ENCODE assay signal across 1 cellular context in the genomic region with DNA sequence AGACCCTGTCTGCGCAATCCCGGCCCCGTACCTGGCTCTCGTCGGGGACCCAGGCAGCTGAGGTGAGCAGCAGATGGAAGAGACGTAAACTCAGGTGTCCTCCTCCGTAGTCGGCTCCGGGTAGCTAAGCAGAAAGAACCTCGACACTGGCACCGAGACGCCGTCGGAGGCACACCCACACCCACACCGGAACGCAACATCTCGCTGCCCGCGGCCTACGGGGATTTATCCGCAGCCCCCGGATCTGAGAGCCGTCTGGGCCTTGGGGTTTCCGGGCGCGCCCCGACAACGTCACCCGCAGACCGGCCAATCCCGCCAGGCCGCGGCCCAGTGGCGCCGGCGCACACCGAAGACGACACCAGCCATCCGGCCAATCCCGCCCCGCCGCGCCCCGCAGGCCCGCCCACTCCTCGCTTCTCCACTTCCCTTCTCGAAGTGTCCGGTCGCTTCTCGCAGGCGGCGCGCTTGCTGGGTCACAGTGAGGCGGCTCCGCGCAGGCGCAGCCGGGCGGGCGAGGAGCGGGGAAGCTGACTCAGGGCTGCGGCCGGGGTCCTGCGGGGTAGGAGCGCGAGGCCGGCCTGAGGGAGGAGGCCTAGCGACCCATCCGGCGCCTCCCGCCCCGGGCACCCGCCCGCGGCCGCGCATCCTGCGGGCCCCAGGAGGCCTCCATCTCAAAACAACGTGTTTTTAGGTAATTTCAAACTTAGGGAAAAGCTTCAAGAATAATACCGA.
TF ChIP-seq lines count a peak whose summit lies in the region.

A gene with protein sequence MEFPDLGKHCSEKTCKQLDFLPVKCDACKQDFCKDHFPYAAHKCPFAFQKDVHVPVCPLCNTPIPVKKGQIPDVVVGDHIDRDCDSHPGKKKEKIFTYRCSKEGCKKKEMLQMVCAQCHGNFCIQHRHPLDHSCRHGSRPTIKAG (minus strand): TSS at position 264 of the 732 bp plus-strand sequence. CDS start 1,984 bp downstream, outside the sequence.

TF ChIP-seq in HepG2, 621 proteins besides CTCF, POLR2A, EP300 and RAD21 (continued from another document and continues in another):
- TF ChIP-seq, protein P1, sequence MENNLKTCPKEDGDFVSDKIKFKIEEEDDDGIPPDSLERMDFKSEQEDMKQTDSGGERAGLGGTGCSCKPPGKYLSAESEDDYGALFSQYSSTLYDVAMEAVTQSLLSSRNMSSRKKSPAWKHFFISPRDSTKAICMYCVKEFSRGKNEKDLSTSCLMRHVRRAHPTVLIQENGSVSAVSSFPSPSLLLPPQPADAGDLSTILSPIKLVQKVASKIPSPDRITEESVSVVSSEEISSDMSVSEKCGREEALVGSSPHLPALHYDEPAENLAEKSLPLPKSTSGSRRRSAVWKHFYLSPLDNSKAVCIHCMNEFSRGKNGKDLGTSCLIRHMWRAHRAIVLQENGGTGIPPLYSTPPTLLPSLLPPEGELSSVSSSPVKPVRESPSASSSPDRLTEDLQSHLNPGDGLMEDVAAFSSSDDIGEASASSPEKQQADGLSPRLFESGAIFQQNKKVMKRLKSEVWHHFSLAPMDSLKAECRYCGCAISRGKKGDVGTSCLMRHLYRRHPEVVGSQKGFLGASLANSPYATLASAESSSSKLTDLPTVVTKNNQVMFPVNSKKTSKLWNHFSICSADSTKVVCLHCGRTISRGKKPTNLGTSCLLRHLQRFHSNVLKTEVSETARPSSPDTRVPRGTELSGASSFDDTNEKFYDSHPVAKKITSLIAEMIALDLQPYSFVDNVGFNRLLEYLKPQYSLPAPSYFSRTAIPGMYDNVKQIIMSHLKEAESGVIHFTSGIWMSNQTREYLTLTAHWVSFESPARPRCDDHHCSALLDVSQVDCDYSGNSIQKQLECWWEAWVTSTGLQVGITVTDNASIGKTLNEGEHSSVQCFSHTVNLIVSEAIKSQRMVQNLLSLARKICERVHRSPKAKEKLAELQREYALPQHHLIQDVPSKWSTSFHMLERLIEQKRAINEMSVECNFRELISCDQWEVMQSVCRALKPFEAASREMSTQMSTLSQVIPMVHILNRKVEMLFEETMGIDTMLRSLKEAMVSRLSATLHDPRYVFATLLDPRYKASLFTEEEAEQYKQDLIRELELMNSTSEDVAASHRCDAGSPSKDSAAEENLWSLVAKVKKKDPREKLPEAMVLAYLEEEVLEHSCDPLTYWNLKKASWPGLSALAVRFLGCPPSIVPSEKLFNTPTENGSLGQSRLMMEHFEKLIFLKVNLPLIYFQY (CRISPR knock-in tag; IDR thresholded peaks at IDR 0.05; ENCODE audit: borderline replicate concordance): 0 out of 2 replicates have a peak, but pooled peaks have one; percentile 17
- TF ChIP-seq, protein P2, sequence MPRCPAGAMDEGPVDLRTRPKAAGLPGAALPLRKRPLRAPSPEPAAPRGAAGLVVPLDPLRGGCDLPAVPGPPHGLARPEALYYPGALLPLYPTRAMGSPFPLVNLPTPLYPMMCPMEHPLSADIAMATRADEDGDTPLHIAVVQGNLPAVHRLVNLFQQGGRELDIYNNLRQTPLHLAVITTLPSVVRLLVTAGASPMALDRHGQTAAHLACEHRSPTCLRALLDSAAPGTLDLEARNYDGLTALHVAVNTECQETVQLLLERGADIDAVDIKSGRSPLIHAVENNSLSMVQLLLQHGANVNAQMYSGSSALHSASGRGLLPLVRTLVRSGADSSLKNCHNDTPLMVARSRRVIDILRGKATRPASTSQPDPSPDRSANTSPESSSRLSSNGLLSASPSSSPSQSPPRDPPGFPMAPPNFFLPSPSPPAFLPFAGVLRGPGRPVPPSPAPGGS (CRISPR knock-in tag; IDR thresholded peaks at IDR 0.05): no peak; the same call in 1 of the 2 replicates
- TF ChIP-seq, protein P3, sequence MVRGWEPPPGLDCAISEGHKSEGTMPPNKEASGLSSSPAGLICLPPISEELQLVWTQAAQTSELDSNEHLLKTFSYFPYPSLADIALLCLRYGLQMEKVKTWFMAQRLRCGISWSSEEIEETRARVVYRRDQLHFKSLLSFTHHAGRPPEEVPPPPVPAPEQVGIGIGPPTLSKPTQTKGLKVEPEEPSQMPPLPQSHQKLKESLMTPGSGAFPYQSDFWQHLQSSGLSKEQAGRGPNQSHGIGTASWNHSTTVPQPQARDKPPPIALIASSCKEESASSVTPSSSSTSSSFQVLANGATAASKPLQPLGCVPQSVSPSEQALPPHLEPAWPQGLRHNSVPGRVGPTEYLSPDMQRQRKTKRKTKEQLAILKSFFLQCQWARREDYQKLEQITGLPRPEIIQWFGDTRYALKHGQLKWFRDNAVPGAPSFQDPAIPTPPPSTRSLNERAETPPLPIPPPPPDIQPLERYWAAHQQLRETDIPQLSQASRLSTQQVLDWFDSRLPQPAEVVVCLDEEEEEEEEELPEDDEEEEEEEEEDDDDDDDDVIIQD (CRISPR knock-in tag; IDR thresholded peaks at IDR 0.05; ENCODE audit: low read depth): no peak
- TF ChIP-seq ZNF468 (CRISPR knock-in tag; IDR thresholded peaks at IDR 0.05): no peak
- TF ChIP-seq, protein P4, sequence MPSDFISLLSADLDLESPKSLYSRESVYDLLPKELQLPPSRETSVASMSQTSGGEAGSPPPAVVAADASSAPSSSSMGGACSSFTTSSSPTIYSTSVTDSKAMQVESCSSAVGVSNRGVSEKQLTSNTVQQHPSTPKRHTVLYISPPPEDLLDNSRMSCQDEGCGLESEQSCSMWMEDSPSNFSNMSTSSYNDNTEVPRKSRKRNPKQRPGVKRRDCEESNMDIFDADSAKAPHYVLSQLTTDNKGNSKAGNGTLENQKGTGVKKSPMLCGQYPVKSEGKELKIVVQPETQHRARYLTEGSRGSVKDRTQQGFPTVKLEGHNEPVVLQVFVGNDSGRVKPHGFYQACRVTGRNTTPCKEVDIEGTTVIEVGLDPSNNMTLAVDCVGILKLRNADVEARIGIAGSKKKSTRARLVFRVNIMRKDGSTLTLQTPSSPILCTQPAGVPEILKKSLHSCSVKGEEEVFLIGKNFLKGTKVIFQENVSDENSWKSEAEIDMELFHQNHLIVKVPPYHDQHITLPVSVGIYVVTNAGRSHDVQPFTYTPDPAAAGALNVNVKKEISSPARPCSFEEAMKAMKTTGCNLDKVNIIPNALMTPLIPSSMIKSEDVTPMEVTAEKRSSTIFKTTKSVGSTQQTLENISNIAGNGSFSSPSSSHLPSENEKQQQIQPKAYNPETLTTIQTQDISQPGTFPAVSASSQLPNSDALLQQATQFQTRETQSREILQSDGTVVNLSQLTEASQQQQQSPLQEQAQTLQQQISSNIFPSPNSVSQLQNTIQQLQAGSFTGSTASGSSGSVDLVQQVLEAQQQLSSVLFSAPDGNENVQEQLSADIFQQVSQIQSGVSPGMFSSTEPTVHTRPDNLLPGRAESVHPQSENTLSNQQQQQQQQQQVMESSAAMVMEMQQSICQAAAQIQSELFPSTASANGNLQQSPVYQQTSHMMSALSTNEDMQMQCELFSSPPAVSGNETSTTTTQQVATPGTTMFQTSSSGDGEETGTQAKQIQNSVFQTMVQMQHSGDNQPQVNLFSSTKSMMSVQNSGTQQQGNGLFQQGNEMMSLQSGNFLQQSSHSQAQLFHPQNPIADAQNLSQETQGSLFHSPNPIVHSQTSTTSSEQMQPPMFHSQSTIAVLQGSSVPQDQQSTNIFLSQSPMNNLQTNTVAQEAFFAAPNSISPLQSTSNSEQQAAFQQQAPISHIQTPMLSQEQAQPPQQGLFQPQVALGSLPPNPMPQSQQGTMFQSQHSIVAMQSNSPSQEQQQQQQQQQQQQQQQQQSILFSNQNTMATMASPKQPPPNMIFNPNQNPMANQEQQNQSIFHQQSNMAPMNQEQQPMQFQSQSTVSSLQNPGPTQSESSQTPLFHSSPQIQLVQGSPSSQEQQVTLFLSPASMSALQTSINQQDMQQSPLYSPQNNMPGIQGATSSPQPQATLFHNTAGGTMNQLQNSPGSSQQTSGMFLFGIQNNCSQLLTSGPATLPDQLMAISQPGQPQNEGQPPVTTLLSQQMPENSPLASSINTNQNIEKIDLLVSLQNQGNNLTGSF (CRISPR knock-in tag; IDR thresholded peaks at IDR 0.05): no peak; the same call in 1 of the 2 replicates
- TF ChIP-seq, protein P5, sequence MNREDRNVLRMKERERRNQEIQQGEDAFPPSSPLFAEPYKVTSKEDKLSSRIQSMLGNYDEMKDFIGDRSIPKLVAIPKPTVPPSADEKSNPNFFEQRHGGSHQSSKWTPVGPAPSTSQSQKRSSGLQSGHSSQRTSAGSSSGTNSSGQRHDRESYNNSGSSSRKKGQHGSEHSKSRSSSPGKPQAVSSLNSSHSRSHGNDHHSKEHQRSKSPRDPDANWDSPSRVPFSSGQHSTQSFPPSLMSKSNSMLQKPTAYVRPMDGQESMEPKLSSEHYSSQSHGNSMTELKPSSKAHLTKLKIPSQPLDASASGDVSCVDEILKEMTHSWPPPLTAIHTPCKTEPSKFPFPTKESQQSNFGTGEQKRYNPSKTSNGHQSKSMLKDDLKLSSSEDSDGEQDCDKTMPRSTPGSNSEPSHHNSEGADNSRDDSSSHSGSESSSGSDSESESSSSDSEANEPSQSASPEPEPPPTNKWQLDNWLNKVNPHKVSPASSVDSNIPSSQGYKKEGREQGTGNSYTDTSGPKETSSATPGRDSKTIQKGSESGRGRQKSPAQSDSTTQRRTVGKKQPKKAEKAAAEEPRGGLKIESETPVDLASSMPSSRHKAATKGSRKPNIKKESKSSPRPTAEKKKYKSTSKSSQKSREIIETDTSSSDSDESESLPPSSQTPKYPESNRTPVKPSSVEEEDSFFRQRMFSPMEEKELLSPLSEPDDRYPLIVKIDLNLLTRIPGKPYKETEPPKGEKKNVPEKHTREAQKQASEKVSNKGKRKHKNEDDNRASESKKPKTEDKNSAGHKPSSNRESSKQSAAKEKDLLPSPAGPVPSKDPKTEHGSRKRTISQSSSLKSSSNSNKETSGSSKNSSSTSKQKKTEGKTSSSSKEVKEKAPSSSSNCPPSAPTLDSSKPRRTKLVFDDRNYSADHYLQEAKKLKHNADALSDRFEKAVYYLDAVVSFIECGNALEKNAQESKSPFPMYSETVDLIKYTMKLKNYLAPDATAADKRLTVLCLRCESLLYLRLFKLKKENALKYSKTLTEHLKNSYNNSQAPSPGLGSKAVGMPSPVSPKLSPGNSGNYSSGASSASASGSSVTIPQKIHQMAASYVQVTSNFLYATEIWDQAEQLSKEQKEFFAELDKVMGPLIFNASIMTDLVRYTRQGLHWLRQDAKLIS (CRISPR knock-in tag; IDR thresholded peaks at IDR 0.05): no peak; the same call in 1 of the 2 replicates
- TF ChIP-seq, protein P6, sequence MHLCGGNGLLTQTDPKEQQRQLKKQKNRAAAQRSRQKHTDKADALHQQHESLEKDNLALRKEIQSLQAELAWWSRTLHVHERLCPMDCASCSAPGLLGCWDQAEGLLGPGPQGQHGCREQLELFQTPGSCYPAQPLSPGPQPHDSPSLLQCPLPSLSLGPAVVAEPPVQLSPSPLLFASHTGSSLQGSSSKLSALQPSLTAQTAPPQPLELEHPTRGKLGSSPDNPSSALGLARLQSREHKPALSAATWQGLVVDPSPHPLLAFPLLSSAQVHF (CRISPR knock-in tag; IDR thresholded peaks at IDR 0.05): no peak
- TF ChIP-seq, protein P7, sequence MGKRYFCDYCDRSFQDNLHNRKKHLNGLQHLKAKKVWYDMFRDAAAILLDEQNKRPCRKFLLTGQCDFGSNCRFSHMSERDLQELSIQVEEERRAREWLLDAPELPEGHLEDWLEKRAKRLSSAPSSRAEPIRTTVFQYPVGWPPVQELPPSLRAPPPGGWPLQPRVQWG (CRISPR knock-in tag; IDR thresholded peaks at IDR 0.05; ENCODE audit: borderline replicate concordance, low read depth): no peak
- TF ChIP-seq, protein P8, sequence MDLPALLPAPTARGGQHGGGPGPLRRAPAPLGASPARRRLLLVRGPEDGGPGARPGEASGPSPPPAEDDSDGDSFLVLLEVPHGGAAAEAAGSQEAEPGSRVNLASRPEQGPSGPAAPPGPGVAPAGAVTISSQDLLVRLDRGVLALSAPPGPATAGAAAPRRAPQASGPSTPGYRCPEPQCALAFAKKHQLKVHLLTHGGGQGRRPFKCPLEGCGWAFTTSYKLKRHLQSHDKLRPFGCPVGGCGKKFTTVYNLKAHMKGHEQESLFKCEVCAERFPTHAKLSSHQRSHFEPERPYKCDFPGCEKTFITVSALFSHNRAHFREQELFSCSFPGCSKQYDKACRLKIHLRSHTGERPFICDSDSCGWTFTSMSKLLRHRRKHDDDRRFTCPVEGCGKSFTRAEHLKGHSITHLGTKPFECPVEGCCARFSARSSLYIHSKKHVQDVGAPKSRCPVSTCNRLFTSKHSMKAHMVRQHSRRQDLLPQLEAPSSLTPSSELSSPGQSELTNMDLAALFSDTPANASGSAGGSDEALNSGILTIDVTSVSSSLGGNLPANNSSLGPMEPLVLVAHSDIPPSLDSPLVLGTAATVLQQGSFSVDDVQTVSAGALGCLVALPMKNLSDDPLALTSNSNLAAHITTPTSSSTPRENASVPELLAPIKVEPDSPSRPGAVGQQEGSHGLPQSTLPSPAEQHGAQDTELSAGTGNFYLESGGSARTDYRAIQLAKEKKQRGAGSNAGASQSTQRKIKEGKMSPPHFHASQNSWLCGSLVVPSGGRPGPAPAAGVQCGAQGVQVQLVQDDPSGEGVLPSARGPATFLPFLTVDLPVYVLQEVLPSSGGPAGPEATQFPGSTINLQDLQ (CRISPR knock-in tag; IDR thresholded peaks at IDR 0.05): no peak; the same call in 1 of the 2 replicates
- TF ChIP-seq ZNF446 (CRISPR knock-in tag; IDR thresholded peaks at IDR 0.05): no peak
- no peak for TF ChIP-seq MYNN (CRISPR knock-in tag; IDR thresholded peaks at IDR 0.05; ENCODE audit: low read depth)
- no peak for TF ChIP-seq ZNF749 (CRISPR knock-in tag; IDR thresholded peaks at IDR 0.05; ENCODE audit: borderline replicate concordance)
- no peak for TF ChIP-seq ZNF256 (CRISPR knock-in tag; conservative IDR thresholded peaks at IDR 0.05)
- peak; percentile 19 for TF ChIP-seq HNRNPLL (IDR thresholded peaks at IDR 0.05; ENCODE audit: low read depth, low read length, poor library complexity, severe bottlenecking)
- TF ChIP-seq, protein P9, sequence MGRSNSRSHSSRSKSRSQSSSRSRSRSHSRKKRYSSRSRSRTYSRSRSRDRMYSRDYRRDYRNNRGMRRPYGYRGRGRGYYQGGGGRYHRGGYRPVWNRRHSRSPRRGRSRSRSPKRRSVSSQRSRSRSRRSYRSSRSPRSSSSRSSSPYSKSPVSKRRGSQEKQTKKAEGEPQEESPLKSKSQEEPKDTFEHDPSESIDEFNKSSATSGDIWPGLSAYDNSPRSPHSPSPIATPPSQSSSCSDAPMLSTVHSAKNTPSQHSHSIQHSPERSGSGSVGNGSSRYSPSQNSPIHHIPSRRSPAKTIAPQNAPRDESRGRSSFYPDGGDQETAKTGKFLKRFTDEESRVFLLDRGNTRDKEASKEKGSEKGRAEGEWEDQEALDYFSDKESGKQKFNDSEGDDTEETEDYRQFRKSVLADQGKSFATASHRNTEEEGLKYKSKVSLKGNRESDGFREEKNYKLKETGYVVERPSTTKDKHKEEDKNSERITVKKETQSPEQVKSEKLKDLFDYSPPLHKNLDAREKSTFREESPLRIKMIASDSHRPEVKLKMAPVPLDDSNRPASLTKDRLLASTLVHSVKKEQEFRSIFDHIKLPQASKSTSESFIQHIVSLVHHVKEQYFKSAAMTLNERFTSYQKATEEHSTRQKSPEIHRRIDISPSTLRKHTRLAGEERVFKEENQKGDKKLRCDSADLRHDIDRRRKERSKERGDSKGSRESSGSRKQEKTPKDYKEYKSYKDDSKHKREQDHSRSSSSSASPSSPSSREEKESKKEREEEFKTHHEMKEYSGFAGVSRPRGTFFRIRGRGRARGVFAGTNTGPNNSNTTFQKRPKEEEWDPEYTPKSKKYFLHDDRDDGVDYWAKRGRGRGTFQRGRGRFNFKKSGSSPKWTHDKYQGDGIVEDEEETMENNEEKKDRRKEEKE (IDR thresholded peaks at IDR 0.05): no peak
- no peak for TF ChIP-seq SETDB1 (CRISPR knock-in tag; IDR thresholded peaks at IDR 0.05; ENCODE audit: borderline replicate concordance)
- peak; percentile 34; the same call in 1 of the 2 replicates for TF ChIP-seq ZNF337 (CRISPR knock-in tag; IDR thresholded peaks at IDR 0.05; ENCODE audit: borderline replicate concordance, low read depth)
- TF ChIP-seq RFXANK (CRISPR knock-in tag; IDR thresholded peaks at IDR 0.05): 0 out of 2 replicates have a peak, but pooled peaks have one; percentile 26
